ENCODE assay signal across 23 cellular contexts in the genomic region with DNA sequence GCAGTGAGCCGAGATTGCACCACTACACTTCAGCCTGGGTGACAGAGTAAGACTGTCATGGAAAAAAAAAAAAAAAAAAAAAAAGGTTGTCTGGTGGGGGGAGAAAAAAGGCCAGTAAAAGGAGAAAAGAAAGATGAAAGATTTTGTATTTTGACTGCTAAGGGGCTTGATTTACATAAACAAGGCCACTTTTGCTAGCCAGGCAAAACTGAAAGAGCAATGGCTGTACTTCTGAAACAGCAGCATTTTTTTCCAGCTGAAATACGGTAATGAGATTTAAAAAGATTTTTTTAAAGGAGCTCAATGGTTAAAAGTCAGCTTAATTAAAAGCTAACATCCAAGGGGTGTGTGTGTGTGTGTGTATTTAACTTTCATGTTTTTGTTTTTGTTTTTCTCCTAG. TPM values are rescaled to one million over a fixed set of nuclear protein-coding genes. Genes with fewer than 3 reads are reported as not detected.
A peak's percentile ranks its signal among the peaks of the same experiment; 100 is the strongest.
DNase-seq lines count a peak whose midpoint lies in the region; ATAC-seq and TF ChIP-seq lines count a peak whose summit lies in the region.
"Had no signal": no experiment of that assay in that cellular context is flagged by ENCODE, and none has a peak within 500 bp of the region (broad histone marks: within the 10 kb centered on the region; RNA-seq: fewer than 3 reads in every experiment).

No MANE protein-coding gene starts in this region.

- DNase-seq in activated CD8-positive, alpha-beta T cell treated with anti-CD3 and anti-CD28 coated beads for 36 hours: no peak
- no peak for DNase-seq in activated CD8-positive, alpha-beta T cell treated with anti-CD3 and anti-CD28 coated beads, Interleukin-2, amount 10 ng/mL, durations not matched to agents 7 days and 5 days
- DNase-seq in CD14-positive monocyte (ENCODE audit: low spot score): no peak
- DNase-seq: 8988T; activated effector memory CD4-positive, alpha-beta T cell treated with Interleukin-2 at 50 U/mL for 16 hours; DMS153; GOT3; natural killer cell; NCI-H1436 treated with DMSO at 0.1 percent for 48 hours; NCI-H446; stimulated activated CD4-positive, alpha-beta T cell treated with anti-CD3 and anti-CD28 coated beads, Interleukin-4, amount 100 ng/mL, for 24 hours had no signal

- peak overlapping the region; percentile 12 for H3K27ac Mint-ChIP-seq in activated CD8-positive, alpha-beta T cell treated with anti-CD3 and anti-CD28 coated beads for 36 hours
- no peak overlapping the region for H3K27ac Mint-ChIP-seq in activated CD8-positive, alpha-beta T cell treated with anti-CD3 and anti-CD28 coated beads, Interleukin-2, amount 10 ng/mL, durations not matched to agents 7 days and 5 days
- H3K27ac Mint-ChIP-seq in stimulated activated memory B cell treated with anti-CD40 and anti-IgM and Interleukin-4, amounts not matched to agents 10 μg/mL and 1 μg/mL and 100 μg/mL, for 72 hours: peak overlapping the region; percentile 82
- peak overlapping the region in 1 of 7 donors; percentile 86 for H3K27ac Mint-ChIP-seq in CD14-positive monocyte
- H3K27ac Mint-ChIP-seq: T-helper 1 cell treated with Interleukin-12 subunit alpha and Interleukin-12 subunit beta and Interleukin-4 antibody, amounts not matched to agents 30 μg/mL and 1 μg/mL, for 36 hours had no signal

- H3K4me1 Mint-ChIP-seq in activated CD8-positive, alpha-beta T cell treated with anti-CD3 and anti-CD28 coated beads for 36 hours (ENCODE audit: low read depth): peaks cover 14% of the 10 kb centered on the region
- H3K4me1 Mint-ChIP-seq in activated CD8-positive, alpha-beta T cell treated with anti-CD3 and anti-CD28 coated beads, Interleukin-2, amount 10 ng/mL, durations not matched to agents 7 days and 5 days (ENCODE audit: low read depth): peaks cover 13% of the 10 kb centered on the region
- peaks cover 26% of the 10 kb centered on the region for H3K4me1 Mint-ChIP-seq in stimulated activated memory B cell treated with anti-CD40 and anti-IgM and Interleukin-4, amounts not matched to agents 10 μg/mL and 1 μg/mL and 100 μg/mL, for 72 hours
- peaks cover 10% of the 10 kb centered on the region for H3K4me1 Mint-ChIP-seq in CD14-positive monocyte

- H3K36me3 Mint-ChIP-seq in activated CD8-positive, alpha-beta T cell treated with anti-CD3 and anti-CD28 coated beads for 36 hours (ENCODE audit: low read depth): peaks cover 5% of the 10 kb centered on the region
- peaks cover 4% of the 10 kb centered on the region for H3K36me3 Mint-ChIP-seq in activated CD8-positive, alpha-beta T cell treated with anti-CD3 and anti-CD28 coated beads, Interleukin-2, amount 10 ng/mL, durations not matched to agents 7 days and 5 days (ENCODE audit: low read depth)
- H3K36me3 Mint-ChIP-seq in stimulated activated memory B cell treated with anti-CD40 and anti-IgM and Interleukin-4, amounts not matched to agents 10 μg/mL and 1 μg/mL and 100 μg/mL, for 72 hours: peaks cover 23% of the 10 kb centered on the region
- H3K36me3 Mint-ChIP-seq in CD14-positive monocyte: peaks cover 6 to 25% of the 10 kb centered on the region in 2 donors
- H3K36me3 Mint-ChIP-seq: natural killer cell had no signal

- intact Hi-C loops in activated CD8-positive, alpha-beta T cell treated with anti-CD3 and anti-CD28 coated beads for 36 hours (cut with micrococcal nuclease): no loop called here
- intact Hi-C loops in CD14-positive monocyte (cut with micrococcal nuclease): loop anchor here in 1 of 2 donors (10.0 kb wide), 1 partner anchor 260 kb away; no protein-coding TSS in a partner anchor

- no peak overlapping the region for H3K4me3 Mint-ChIP-seq in activated CD8-positive, alpha-beta T cell treated with anti-CD3 and anti-CD28 coated beads for 36 hours
- H3K4me3 Mint-ChIP-seq in activated CD8-positive, alpha-beta T cell treated with anti-CD3 and anti-CD28 coated beads, Interleukin-2, amount 10 ng/mL, durations not matched to agents 7 days and 5 days: no peak overlapping the region
- peak overlapping the region; percentile 62 for H3K4me3 Mint-ChIP-seq in stimulated activated memory B cell treated with anti-CD40 and anti-IgM and Interleukin-4, amounts not matched to agents 10 μg/mL and 1 μg/mL and 100 μg/mL, for 72 hours
- no peak overlapping the region for H3K4me3 Mint-ChIP-seq in CD14-positive monocyte
- H3K4me3 Mint-ChIP-seq: natural killer cell; T-helper 1 cell treated with Interleukin-12 subunit alpha and Interleukin-12 subunit beta and Interleukin-4 antibody, amounts not matched to agents 30 μg/mL and 1 μg/mL, for 36 hours; WTC11 had no signal

- CTCF ChIA-PET in activated CD8-positive, alpha-beta T cell treated with anti-CD3 and anti-CD28 coated beads for 36 hours (lab: Charles Lee): no interaction called here
- CTCF ChIA-PET in activated CD8-positive, alpha-beta T cell treated with anti-CD3 and anti-CD28 coated beads, Interleukin-2, amount 10 ng/mL, durations not matched to agents 7 days and 5 days (lab: Charles Lee): no interaction called here

- POLR2A ChIA-PET in activated CD8-positive, alpha-beta T cell treated with anti-CD3 and anti-CD28 coated beads for 36 hours (lab: Charles Lee): interaction anchor here (0.6 to 1.2 kb wide), 2 partner anchors 35 to 99 kb away, joined by 3 read pairs; no protein-coding TSS in a partner anchor
- POLR2A ChIA-PET in activated CD8-positive, alpha-beta T cell treated with anti-CD3 and anti-CD28 coated beads, Interleukin-2, amount 10 ng/mL, durations not matched to agents 7 days and 5 days (lab: Charles Lee): no interaction called here

- no peaks in the 10 kb centered on the region for H3K36me3 ChIP-seq in KOPT-K1 (ENCODE audit: insufficient read depth, low read length)

- ATAC-seq in activated CD8-positive, alpha-beta T cell treated with anti-CD3 and anti-CD28 coated beads for 36 hours: no peak
- no peak for ATAC-seq in activated CD8-positive, alpha-beta T cell treated with anti-CD3 and anti-CD28 coated beads, Interleukin-2, amount 10 ng/mL, durations not matched to agents 7 days and 5 days
- ATAC-seq in GM21360 (IDR thresholded peaks at IDR 0.05; ENCODE audit: unreplicated experiment) (peak; percentile 66), HG03442 (IDR thresholded peaks at IDR 0.05; ENCODE audit: unreplicated experiment) (no peak), HG03457 (IDR thresholded peaks at IDR 0.05; ENCODE audit: unreplicated experiment) (no peak)
- ATAC-seq in stimulated activated memory B cell treated with anti-CD40 and anti-IgM and Interleukin-4, amounts not matched to agents 10 μg/mL and 1 μg/mL and 100 μg/mL, for 72 hours: no peak
- ATAC-seq: natural killer cell, Right ventricle myocardium inferior, WTC11 had no signal

- no peak for TF ChIP-seq CTCF in activated CD8-positive, alpha-beta T cell treated with anti-CD3 and anti-CD28 coated beads for 36 hours (IDR thresholded peaks at IDR 0.05)
- no peak for TF ChIP-seq CTCF in CD14-positive monocyte (IDR thresholded peaks at IDR 0.05)

- H3K9me3 Mint-ChIP-seq in activated CD8-positive, alpha-beta T cell treated with anti-CD3 and anti-CD28 coated beads for 36 hours: peaks cover 4% of the 10 kb centered on the region
- H3K9me3 Mint-ChIP-seq in activated CD8-positive, alpha-beta T cell treated with anti-CD3 and anti-CD28 coated beads, Interleukin-2, amount 10 ng/mL, durations not matched to agents 7 days and 5 days (ENCODE audit: insufficient read depth): no peaks in the 10 kb centered on the region
- H3K9me3 Mint-ChIP-seq in stimulated activated memory B cell treated with anti-CD40 and anti-IgM and Interleukin-4, amounts not matched to agents 10 μg/mL and 1 μg/mL and 100 μg/mL, for 72 hours: peaks cover 3% of the 10 kb centered on the region
- peaks cover 2 to 21% (median 12%) of the 10 kb centered on the region in 7 donors for H3K9me3 Mint-ChIP-seq in CD14-positive monocyte
- H3K9me3 Mint-ChIP-seq: natural killer cell had no signal

- H3K27me3 Mint-ChIP-seq in activated CD8-positive, alpha-beta T cell treated with anti-CD3 and anti-CD28 coated beads for 36 hours: no peaks in the 10 kb centered on the region
- H3K27me3 Mint-ChIP-seq in activated CD8-positive, alpha-beta T cell treated with anti-CD3 and anti-CD28 coated beads, Interleukin-2, amount 10 ng/mL, durations not matched to agents 7 days and 5 days (ENCODE audit: low read depth): no peaks in the 10 kb centered on the region
- no peaks in the 10 kb centered on the region for H3K27me3 Mint-ChIP-seq in stimulated activated memory B cell treated with anti-CD40 and anti-IgM and Interleukin-4, amounts not matched to agents 10 μg/mL and 1 μg/mL and 100 μg/mL, for 72 hours
- peaks cover 0 to 3% (median 0%) of the 10 kb centered on the region in 3 donors for H3K27me3 Mint-ChIP-seq in CD14-positive monocyte (ENCODE audit: low read depth in 3 of 3)

- peak overlapping the region; percentile 15 for H3K27ac ChIP-seq in KOPT-K1 (ENCODE audit: low read depth, low read length, poor library complexity, severe bottlenecking)
- H3K27ac ChIP-seq: hepatocyte, skin epidermis had no signal

- peaks cover 37% of the 10 kb centered on the region for H3K9me3 ChIP-seq in KOPT-K1 (ENCODE audit: insufficient read depth, low read length, poor library complexity, severe bottlenecking)

RNA-seq across cellular contexts. Expression of a gene that starts 11.3 kb away (rescaled TPM):
- total RNA-seq in activated CD8-positive, alpha-beta T cell treated with anti-CD3 and anti-CD28 coated beads for 36 hours: under 1 TPM in 1 of 2 experiments, not detected in 1; 0.40 TPM
- not detected for total RNA-seq in activated CD8-positive, alpha-beta T cell treated with anti-CD3 and anti-CD28 coated beads, Interleukin-2, amount 10 ng/mL, durations not matched to agents 7 days and 5 days
- 1 to 10 TPM; 3.8 to 5.7 TPM for polyA plus RNA-seq in CD14-positive monocyte
- total RNA-seq: activated CD8-positive, alpha-beta memory T cell treated with anti-CD3 and anti-CD28 coated beads for 36 hours had no signal
- polyA plus RNA-seq: BJ had no signal

RNA-seq across cellular contexts. Expression of a gene that starts 17.2 kb away (rescaled TPM):
- total RNA-seq in activated CD8-positive, alpha-beta T cell treated with anti-CD3 and anti-CD28 coated beads for 36 hours: 1 to 10 TPM in 1 of 2 experiments, under 1 TPM in 1; 0.63 to 1.0 TPM
- under 1 TPM; 0.37 to 0.40 TPM for total RNA-seq in activated CD8-positive, alpha-beta T cell treated with anti-CD3 and anti-CD28 coated beads, Interleukin-2, amount 10 ng/mL, durations not matched to agents 7 days and 5 days
- polyA plus RNA-seq in CD14-positive monocyte: 10 to 100 TPM; 10.5 to 15.0 TPM
